ENCODE assay signal across 25 cellular contexts in the genomic region with DNA sequence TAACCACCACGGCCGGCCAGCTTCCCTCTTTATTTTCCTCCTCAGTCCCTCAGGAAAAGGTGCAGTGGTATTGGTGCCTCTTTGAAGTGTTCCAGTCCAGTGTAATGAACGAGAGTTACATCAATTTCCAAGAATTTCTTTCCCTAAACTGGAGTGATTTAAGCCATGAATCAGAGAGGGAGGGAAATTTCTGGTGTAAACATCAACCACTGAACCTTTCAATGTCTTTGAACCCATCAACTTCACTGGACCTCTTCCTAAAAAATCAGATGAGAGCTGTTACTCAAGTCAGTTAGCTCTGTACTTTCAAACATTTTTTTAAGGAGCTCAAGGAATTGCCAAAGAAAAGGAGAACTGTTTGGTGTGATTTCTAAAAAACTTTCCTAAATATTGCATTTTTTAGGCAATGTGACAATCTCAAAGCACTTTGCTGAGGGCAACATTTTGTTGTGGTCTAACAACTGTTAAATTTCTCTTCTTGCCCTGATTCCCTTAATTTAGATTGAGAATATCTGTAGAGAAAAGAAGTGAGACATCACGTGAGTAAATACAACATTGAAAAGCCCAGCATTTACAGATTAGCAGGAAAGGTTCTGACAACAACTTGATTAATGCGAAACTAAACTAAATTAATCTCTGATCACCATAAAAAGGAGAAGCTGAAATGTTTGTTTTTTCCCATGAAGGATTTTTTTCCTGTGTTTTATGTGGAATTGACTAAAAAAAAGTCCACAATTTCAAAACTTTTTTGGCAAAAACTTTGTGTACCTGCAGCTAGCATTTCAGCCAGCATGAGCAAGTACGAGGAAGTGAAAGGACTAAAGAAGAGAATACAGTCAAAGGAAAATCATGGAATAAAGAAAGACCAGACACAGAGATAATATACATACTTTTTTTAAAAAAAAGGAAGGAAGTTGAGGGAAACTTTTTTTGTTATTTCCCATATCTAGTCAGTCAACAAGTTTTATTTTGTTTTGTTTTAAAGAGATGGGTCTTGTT. TPM values are rescaled to one million over a fixed set of nuclear protein-coding genes. Genes with fewer than 3 reads are reported as not detected.
DNase-seq lines count a peak whose midpoint lies in the region; ATAC-seq and TF ChIP-seq lines count a peak whose summit lies in the region.
"Had no signal": no experiment of that assay in that cellular context is flagged by ENCODE, and none has a peak within 500 bp of the region (broad histone marks: within the 10 kb centered on the region; RNA-seq: fewer than 3 reads in every experiment).

No MANE protein-coding gene starts in this region.

- H3K4me2 ChIP-seq in neural progenitor cell, result no peak overlapping the region

- H3K4me3 Mint-ChIP-seq in neural progenitor cell, result no peak overlapping the region
- H3K4me3 Mint-ChIP-seq: CD4-positive, alpha-beta T cell had no signal

- no peaks in the 10 kb centered on the region for H3K27me3 ChIP-seq in gastroesophageal sphincter
- H3K27me3 ChIP-seq in neural progenitor cell, result no peaks in the 10 kb centered on the region
- H3K27me3 ChIP-seq: BLaER1 treated with 17β-estradiol and CSF1 and Interleukin-3, amounts not matched to agents 10 nM and 100 nM; MG63 had no signal

- H3F3A ChIP-seq in neural progenitor cell (ENCODE audit: low read depth), result no peaks in the 10 kb centered on the region

- no peak for TF ChIP-seq POLR2A in gastroesophageal sphincter (IDR thresholded peaks at IDR 0.05)

- peaks cover 10% of the 10 kb centered on the region for H3K9me3 Mint-ChIP-seq in neural progenitor cell

- no peak overlapping the region for H3K27ac Mint-ChIP-seq in neural progenitor cell
- H3K27ac Mint-ChIP-seq: CD4-positive, alpha-beta T cell had no signal

- H3K79me2 ChIP-seq in neural progenitor cell (ENCODE audit: low read depth), result no peaks in the 10 kb centered on the region

- no peak overlapping the region for H3K4me3 ChIP-seq in AG10803 (ENCODE audit: low read length)
- H3K4me3 ChIP-seq in epithelial cell of proximal tubule (ENCODE audit: low read depth, low read length), result no peak overlapping the region
- H3K4me3 ChIP-seq in gastroesophageal sphincter, result no peak overlapping the region
- no peak overlapping the region for H3K4me3 ChIP-seq in neural progenitor cell
- H3K4me3 ChIP-seq: BLaER1 treated with 17β-estradiol and CSF1 and Interleukin-3, amounts not matched to agents 10 nM and 100 nM; GM12878; MG63 had no signal

- no peaks in the 10 kb centered on the region for H4K20me1 ChIP-seq in neural progenitor cell (ENCODE audit: low read depth)
- H4K20me1 ChIP-seq: BLaER1 treated with 17β-estradiol and CSF1 and Interleukin-3, amounts not matched to agents 10 nM and 100 nM had no signal

- TF ChIP-seq CTCF in AG10803 (conservative IDR thresholded peaks at IDR 0.05; ENCODE audit: low read length) (no peak), epithelial cell of proximal tubule (conservative IDR thresholded peaks at IDR 0.05; ENCODE audit: low read depth, low read length) (no peak), gastroesophageal sphincter (IDR thresholded peaks at IDR 0.05) (no peak), neural progenitor cell (IDR thresholded peaks at IDR 0.05) (no peak)

- 51 to 62% methylated on average over 5 to 6 of the region's 6 CpGs for WGBS in gastroesophageal sphincter (ENCODE audit: low coverage in 1 of 2), 2 donors

- H3K4me1 ChIP-seq in gastroesophageal sphincter, result peaks cover 0 to 8% (median 0%) of the 10 kb centered on the region in 3 donors
- no peaks in the 10 kb centered on the region for H3K4me1 ChIP-seq in neural progenitor cell
- H3K4me1 ChIP-seq: Caco-2 had no signal

- DNase-seq in AG10803 (ENCODE audit: low read depth) (peak; percentile 29), NCI-H226 (peak; percentile 12), epithelial cell of proximal tubule (ENCODE audit: low read depth) (peak; percentile 15), NCI-H1417 treated with DMSO at 0.1 percent for 48 hours (lab: John Stamatoyannopoulos, UW) (no peak), neural progenitor cell (ENCODE audit: low spot score) (no peak), SHP77 treated with DMSO at 0.1 percent for 48 hours (lab: John Stamatoyannopoulos, UW) (no peak)
- DNase-seq in activated CD8-positive, alpha-beta memory T cell treated with anti-CD3 and anti-CD28 coated beads, Interleukin-2, amount 50 U/mL, for 48 hours, result no peak
- DNase-seq: AML-193; Caco-2; CD4-positive, alpha-beta T cell; KG1; MG63; NCI-H1105 treated with DMSO at 0.1 percent for 48 hours; NCI-H1694; NCI-H2029 treated with DMSO at 0.1 percent for 48 hours; NCI-H526 treated with DMSO at 0.1 percent for 48 hours; Right ventricle myocardium superior; RPMI8226 had no signal

- H3K9me3 ChIP-seq in gastroesophageal sphincter (no peaks in the 10 kb centered on the region), neural progenitor cell (ENCODE audit: low read depth) (no peaks in the 10 kb centered on the region)
- H3K9me3 ChIP-seq: Caco-2, MG63 had no signal

- H2AFZ ChIP-seq in neural progenitor cell (replicated peaks), result no peak overlapping the region

- H3K9ac ChIP-seq in neural progenitor cell, result no peak overlapping the region
- H3K9ac ChIP-seq: BLaER1 treated with 17β-estradiol and CSF1 and Interleukin-3, amounts not matched to agents 10 nM and 100 nM had no signal

- no peaks in the 10 kb centered on the region for H3K4me1 Mint-ChIP-seq in neural progenitor cell

- peak; percentile 69 for ATAC-seq in gastroesophageal sphincter
- ATAC-seq: GM12878 had no signal

- H3K27ac ChIP-seq in gastroesophageal sphincter (no peak overlapping the region), neural progenitor cell (no peak overlapping the region)
- H3K27ac ChIP-seq: BLaER1 treated with 17β-estradiol and CSF1 and Interleukin-3, amounts not matched to agents 10 nM and 100 nM had no signal

- TF ChIP-seq EP300 in gastroesophageal sphincter (IDR thresholded peaks at IDR 0.05), result no peak

- H3K36me3 ChIP-seq in gastroesophageal sphincter (no peaks in the 10 kb centered on the region), neural progenitor cell (no peaks in the 10 kb centered on the region)
- H3K36me3 ChIP-seq: BLaER1 treated with 17β-estradiol and CSF1 and Interleukin-3, amounts not matched to agents 10 nM and 100 nM; MG63 had no signal

- H3K27me3 Mint-ChIP-seq in neural progenitor cell (ENCODE audit: insufficient read depth, low read depth), result no peaks in the 10 kb centered on the region
- H3K27me3 Mint-ChIP-seq: CD4-positive, alpha-beta T cell had no signal

- H3K36me3 Mint-ChIP-seq in neural progenitor cell, result no peaks in the 10 kb centered on the region

RNA-seq across cellular contexts. Expression of a gene that starts 9.1 kb away (rescaled TPM):
- total RNA-seq in epithelial cell of proximal tubule (not detected in 2 replicates), gastroesophageal sphincter (not detected), neural progenitor cell (ENCODE audit: low replicate concordance) (3.2 and 4.7 TPM in 2 replicates)
- total RNA-seq: A172; Caco-2; CD4-positive, alpha-beta T cell; H4; HT1080; Right ventricle myocardium superior; SK-MEL-5 had no signal

Comparison
In these comparisons a context has a peak if more than half of its experiments do, and no peak if none do; other contexts are left out.
1. DNase-seq: peak in AG10803 (single experiment), NCI-H226 (single experiment) and epithelial cell of proximal tubule (single experiment); none in NCI-H1417 treated with DMSO at 0.1 percent for 48 hours (single experiment), neural progenitor cell (single experiment), activated CD8-positive, alpha-beta memory T cell treated with anti-CD3 and anti-CD28 coated beads, Interleukin-2, amount 50 U/mL, for 48 hours (single experiment) and SHP77 treated with DMSO at 0.1 percent for 48 hours (single experiment).